ENCODE assay signal across 17 cellular contexts in genomic region chr9:98599566-98599965, GRCh38.
DNase-seq lines count a peak whose midpoint lies in the region; ATAC-seq and TF ChIP-seq lines count a peak whose summit lies in the region.
"Had no signal": no experiment of that assay in that cellular context is flagged by ENCODE, and none has a peak within 500 bp of the region (broad histone marks: within the 10 kb centered on the region; RNA-seq: fewer than 3 reads in every experiment).

No MANE protein-coding gene starts in this region.

- dilution Hi-C loops in IMR-90 (cut with HindIII; ENCODE audit: low sequenced_read_pairs, unreplicated experiment): no loop called here

- no peak for TF ChIP-seq RAD21 in IMR-90 (IDR thresholded peaks at IDR 0.05; ENCODE audit: low read length)

- WGBS in IMR-90 (ENCODE audit: extremely low coverage in 2 of 2, insufficient read length in 1 of 2), 2 experiments: 93% methylated on average over 5 of the region's 5 CpGs; no CpG with 5 or more reads in 1 of the 2 experiments

- ATAC-seq in IMR-90 (ENCODE audit: low read depth) (no peak), GM21526 (IDR thresholded peaks at IDR 0.05; ENCODE audit: low FRiP score, unreplicated experiment) (no peak), HG03039 (IDR thresholded peaks at IDR 0.05; ENCODE audit: unreplicated experiment) (no peak)

- H3K4ac ChIP-seq in IMR-90 (ENCODE audit: low read depth, low read length): no peak overlapping the region

- no peak overlapping the region for H2AK9ac ChIP-seq in IMR-90 (replicated peaks; ENCODE audit: low read depth, low read length, poor library complexity)

- H2BK5ac ChIP-seq in IMR-90 (ENCODE audit: low read depth, low read length, poor library complexity, severe bottlenecking): no peak overlapping the region

- H3K4me2 ChIP-seq in IMR-90 (ENCODE audit: low read depth, low read length): no peak overlapping the region

- H2AFZ ChIP-seq in IMR-90 (replicated peaks; ENCODE audit: low read length, poor library complexity): no peak overlapping the region

- no peaks in the 10 kb centered on the region for H4K20me1 ChIP-seq in IMR-90 (ENCODE audit: insufficient read depth, low read length)

- peaks cover 7 to 62% of the 10 kb centered on the region in 2 experiments; a peak in 3 of 4 replicates for H3K79me1 ChIP-seq in IMR-90 (ENCODE audit: low read depth in 1 of 2, low read length in 2 of 2)

- H2BK20ac ChIP-seq in IMR-90 (ENCODE audit: low read depth, low read length): no peak overlapping the region

- BruUV-seq in IMR-90 (replicated peaks; lab: Mats Ljungman, UMichigan): no TSS peak

- POLR2A ChIA-PET in IMR-90 (lab: Charles Lee; ENCODE audit: unreplicated experiment): no interaction called here

- no peak overlapping the region for H3K9ac ChIP-seq in IMR-90 (ENCODE audit: low read depth, low read length)

- no peaks in the 10 kb centered on the region for H3K9me3 ChIP-seq in IMR-90 (ENCODE audit: control insufficient read depth, insufficient read depth, low read length)
- H3K9me3 ChIP-seq: BE2C had no signal

- no peak overlapping the region for H2AK5ac ChIP-seq in IMR-90 (ENCODE audit: low read depth, low read length)

- H4K5ac ChIP-seq in IMR-90 (ENCODE audit: low read depth, low read length): no peak overlapping the region

- no peak for TF ChIP-seq CTCF in IMR-90 (conservative IDR thresholded peaks at IDR 0.05; ENCODE audit: low read depth, low read length)

- H3K9me1 ChIP-seq in IMR-90 (ENCODE audit: insufficient read depth, low read length): peaks cover 16% of the 10 kb centered on the region

- H3K14ac ChIP-seq in IMR-90 (replicated peaks; ENCODE audit: low read depth, low read length): 0 out of 2 replicates have a peak overlapping the region, but pooled peaks have one; percentile 11

- H2BK15ac ChIP-seq in IMR-90 (ENCODE audit: low read depth, low read length): no peak overlapping the region

- H3K27me3 ChIP-seq in IMR-90 (ENCODE audit: control insufficient read depth, insufficient read depth, low read length): no peaks in the 10 kb centered on the region

- H3K27ac ChIP-seq in IMR-90 (ENCODE audit: insufficient read depth, low read length) (no peak overlapping the region), cingulate gyrus (ENCODE audit: low read depth, low read length) (peak overlapping the region; percentile 41), temporal lobe (ENCODE audit: low read depth, low read length) (peak overlapping the region; percentile 11)

- H4K91ac ChIP-seq in IMR-90 (ENCODE audit: insufficient read depth, low read depth, low read length): no peak overlapping the region

- 0 out of 2 replicates have a peak overlapping the region, but pooled peaks have one; percentile 2 for H2BK120ac ChIP-seq in IMR-90 (ENCODE audit: low read depth, low read length)

- H3K4me3 ChIP-seq in IMR-90 (ENCODE audit: insufficient read depth, low read depth, low read length): no peak overlapping the region

- no peak overlapping the region for H3K56ac ChIP-seq in IMR-90 (ENCODE audit: extremely low read depth, insufficient read depth, low read length)

- no peaks in the 10 kb centered on the region for H3K36me3 ChIP-seq in IMR-90 (ENCODE audit: control insufficient read depth, insufficient read depth, low read length)
- H3K36me3 ChIP-seq: BE2C had no signal

- H4K8ac ChIP-seq in IMR-90 (ENCODE audit: low read depth in 2 of 2, low read length in 2 of 2): no peak overlapping the region

- H3K18ac ChIP-seq in IMR-90 (ENCODE audit: low read depth, low read length): no peak overlapping the region

- H3K4me1 ChIP-seq in IMR-90 (ENCODE audit: control insufficient read depth, insufficient read depth, low read length): peaks cover 38% of the 10 kb centered on the region
- H3K4me1 ChIP-seq: BE2C had no signal

- intact Hi-C loops in IMR-90 (cut with micrococcal nuclease): no loop called here

- H3K23ac ChIP-seq in IMR-90 (ENCODE audit: low read depth, low read length): no peak overlapping the region

- CTCF ChIA-PET in IMR-90 (lab: Yijun Ruan, JAX): no interaction called here

- TF ChIP-seq POLR2A in IMR-90 (IDR thresholded peaks at IDR 0.05; ENCODE audit: low read depth, low read length): no peak

- in situ Hi-C loops in IMR-90 (cut with MboI; ENCODE audit: low sequenced_read_pairs): no loop called here

- DNase-seq in IMR-90 (no peak), mesenteric fat pad (ENCODE audit: low spot score) (peak; percentile 75), mucosa of gallbladder (ENCODE audit: low spot score) (no peak)
- DNase-seq: BE2C; C1 segment of cervical spinal cord; CD4-positive, CD25-positive, alpha-beta regulatory T cell; CD8-positive, alpha-beta memory T cell; COR-L47; DMS 273 treated with DMSO at 0.1 percent for 48 hours; DND-41; EL; GOT3; H9 had no signal

TF ChIP-seq in IMR-90, 13 proteins besides CTCF, POLR2A, EP300 and RAD21:
- TF ChIP-seq ELK1 (IDR thresholded peaks at IDR 0.05; ENCODE audit: borderline replicate concordance, low read depth, low read length) (no peak), RFX5 (IDR thresholded peaks at IDR 0.05; ENCODE audit: low read depth, low read length) (no peak), SMC3 (IDR thresholded peaks at IDR 0.05; ENCODE audit: low read depth, low read length) (no peak), BHLHE40 (IDR thresholded peaks at IDR 0.05; ENCODE audit: low read depth, low read length) (no peak), RCOR1 (IDR thresholded peaks at IDR 0.05; ENCODE audit: insufficient replicate concordance, low read length) (no peak), CEBPB (IDR thresholded peaks at IDR 0.05; ENCODE audit: low read depth, low read length) (no peak), MAFK (IDR thresholded peaks at IDR 0.05; ENCODE audit: low read depth, low read length) (no peak), USF2 (IDR thresholded peaks at IDR 0.05; ENCODE audit: low read depth, low read length) (no peak)
